In genomic region chr4:89111833-89112563, GRCh38 we compare ENCODE assay signal across 8 cellular contexts. TPM values are rescaled to one million over a fixed set of nuclear protein-coding genes. Genes with fewer than 3 reads are reported as not detected.
DNase-seq lines count a peak whose midpoint lies in the region; ATAC-seq, FAIRE-seq and TF ChIP-seq lines count a peak whose summit lies in the region.

No MANE protein-coding gene starts in this region.

- DNase-seq in Caco-2 (peak; percentile 80 to 83), HTR-8/SVneo (ENCODE audit: insufficient read length, low spot score) (peak; percentile 50), foreskin fibroblast (peak; percentile 89 to 94), trophoblast cell (peak; percentile 90 to 97)
- DNase-seq in activated CD4-positive, alpha-beta memory T cell treated with anti-CD3 and anti-CD28 coated beads, Interleukin-2, amount 10 ng/mL, durations not matched to agents 7 days and 5 days, result no peak
- no peak for DNase-seq in effector CD4-positive, alpha-beta T cell

- peaks cover 1% of the 10 kb centered on the region; the same call in 1 of the 2 replicates for H3K36me3 ChIP-seq in Caco-2 (ENCODE audit: control insufficient read depth, insufficient read depth, low read length)
- H3K36me3 ChIP-seq in trophoblast cell (ENCODE audit: control insufficient read depth in 1 of 2, insufficient read depth in 2 of 2, low read length in 2 of 2), result no peaks in the 10 kb centered on the region

- peak overlapping the region; percentile 98 for H3K4me3 Mint-ChIP-seq in Caco-2 (ENCODE audit: unreplicated experiment)
- H3K4me3 Mint-ChIP-seq in activated CD4-positive, alpha-beta memory T cell treated with anti-CD3 and anti-CD28 coated beads, Interleukin-2, amount 10 ng/mL, durations not matched to agents 7 days and 5 days, result peak overlapping the region; percentile 77

- peak overlapping the region; percentile 77 for H4K91ac ChIP-seq in trophoblast cell (ENCODE audit: low read depth, low read length)

- POLR2A ChIA-PET in Caco-2 (lab: Charles Lee), result no interaction called here
- POLR2A ChIA-PET in activated CD4-positive, alpha-beta memory T cell treated with anti-CD3 and anti-CD28 coated beads, Interleukin-2, amount 10 ng/mL, durations not matched to agents 7 days and 5 days (lab: Charles Lee), result interaction anchor here (0.8 to 0.9 kb wide), 3 partner anchors 171 to 358 kb away, joined by 3 to 4 read pairs (median 3); no protein-coding TSS in a partner anchor

- H2AK5ac ChIP-seq in trophoblast cell (ENCODE audit: low read length), result no peak overlapping the region

- TF ChIP-seq CTCF in Caco-2 (IDR thresholded peaks at IDR 0.05; ENCODE audit: insufficient read depth in 1 of 2, low read depth in 1 of 2, low read length in 1 of 2, severe bottlenecking in 1 of 2, unreplicated experiment in 1 of 2), result no peak
- no peak for TF ChIP-seq CTCF in foreskin fibroblast (IDR thresholded peaks at IDR 0.05; ENCODE audit: low read depth, low read length)

- peaks cover 55% of the 10 kb centered on the region for H3K36me3 Mint-ChIP-seq in Caco-2 (ENCODE audit: insufficient read depth, unreplicated experiment)
- H3K36me3 Mint-ChIP-seq in activated CD4-positive, alpha-beta memory T cell treated with anti-CD3 and anti-CD28 coated beads, Interleukin-2, amount 10 ng/mL, durations not matched to agents 7 days and 5 days (ENCODE audit: low read depth), result peaks cover 18% of the 10 kb centered on the region

- peak overlapping the region; percentile 71 for H3K4ac ChIP-seq in trophoblast cell (ENCODE audit: low read depth, low read length)

- peaks cover 6% of the 10 kb centered on the region for H3K79me1 ChIP-seq in trophoblast cell (ENCODE audit: low read length)

- H3K9me3 ChIP-seq in Caco-2 (no peaks in the 10 kb centered on the region; the same call in 1 of the 2 replicates), trophoblast cell (ENCODE audit: insufficient read depth, low read depth, low read length) (peaks cover 4% of the 10 kb centered on the region)

- CTCF ChIA-PET in Caco-2 (lab: Charles Lee), result no interaction called here
- CTCF ChIA-PET in activated CD4-positive, alpha-beta memory T cell treated with anti-CD3 and anti-CD28 coated beads, Interleukin-2, amount 10 ng/mL, durations not matched to agents 7 days and 5 days (lab: Charles Lee), result interaction anchor here (0.7 kb wide), 1 partner anchor 293 kb away, joined by 3 read pairs; no protein-coding TSS in a partner anchor

- peak overlapping the region; percentile 97 for H3K4me2 ChIP-seq in trophoblast cell (ENCODE audit: low read length)

- H3K4me3 ChIP-seq in Caco-2 (ENCODE audit: low read depth, low read length) (peak overlapping the region; percentile 86), foreskin fibroblast (ENCODE audit: low read depth in 1 of 2, low read length in 2 of 2) (peak overlapping the region; percentile 57 to 66), trophoblast cell (ENCODE audit: low read depth, low read length) (peak overlapping the region; percentile 84)

- H3K27ac ChIP-seq in trophoblast cell (ENCODE audit: low read depth, low read length), result peak overlapping the region; percentile 73

- H3K4me1 ChIP-seq in Caco-2 (peaks cover 20% of the 10 kb centered on the region), trophoblast cell (ENCODE audit: control insufficient read depth in 1 of 2, insufficient read depth in 2 of 2, low read length in 2 of 2) (peaks cover 5 to 9% of the 10 kb centered on the region in 2 experiments)

- H2BK120ac ChIP-seq in trophoblast cell (ENCODE audit: insufficient read depth, low read length, poor library complexity), result peak overlapping the region; percentile 44

- no peaks in the 10 kb centered on the region for H3K27me3 ChIP-seq in Caco-2 (replicated peaks; ENCODE audit: control insufficient read depth, insufficient read depth, low read length)
- no peaks in the 10 kb centered on the region for H3K27me3 ChIP-seq in trophoblast cell (ENCODE audit: insufficient read depth, low read length)

- H4K8ac ChIP-seq in trophoblast cell (ENCODE audit: low read depth, low read length), result peak overlapping the region; percentile 91

- no peak for FAIRE-seq in HTR-8/SVneo (lab: Jason Lieb, UNC)

- no peak overlapping the region for H4K12ac ChIP-seq in trophoblast cell (ENCODE audit: low read depth, low read length)

- H2BK5ac ChIP-seq in trophoblast cell (ENCODE audit: low read depth, low read length, poor library complexity), result peak overlapping the region; percentile 61

- H2AFZ ChIP-seq in trophoblast cell (ENCODE audit: insufficient read depth, low read length, poor library complexity), result peak overlapping the region; percentile 80

- intact Hi-C loops in Caco-2 (cut with micrococcal nuclease; ENCODE audit: unreplicated experiment), result loop anchor here (1.0 to 5.0 kb wide), 5 partner anchors 10 to 87 kb away; partner anchors contain the start of gene FAM13A

- no CpG with 5 or more reads among the region's 15 CpGs for WGBS in trophoblast cell (ENCODE audit: extremely low coverage, insufficient coverage, insufficient read length)

- no peaks in the 10 kb centered on the region for H3K27me3 Mint-ChIP-seq in Caco-2 (ENCODE audit: insufficient read depth, unreplicated experiment)
- peaks cover 24% of the 10 kb centered on the region for H3K27me3 Mint-ChIP-seq in activated CD4-positive, alpha-beta memory T cell treated with anti-CD3 and anti-CD28 coated beads, Interleukin-2, amount 10 ng/mL, durations not matched to agents 7 days and 5 days

- H3K9me3 Mint-ChIP-seq in Caco-2 (ENCODE audit: unreplicated experiment), result no peaks in the 10 kb centered on the region
- peaks cover 4% of the 10 kb centered on the region for H3K9me3 Mint-ChIP-seq in activated CD4-positive, alpha-beta memory T cell treated with anti-CD3 and anti-CD28 coated beads, Interleukin-2, amount 10 ng/mL, durations not matched to agents 7 days and 5 days

- peaks cover 4% of the 10 kb centered on the region for H3K79me2 ChIP-seq in trophoblast cell (ENCODE audit: control insufficient read depth, insufficient read depth, low read length, poor library complexity)

- TSS peak; percentile 72 for BruUV-seq in Caco-2 (replicated peaks; lab: Mats Ljungman, UMichigan)

- H2BK12ac ChIP-seq in trophoblast cell (ENCODE audit: low read length), result no peak overlapping the region

- peaks cover 31% of the 10 kb centered on the region for H3K4me1 Mint-ChIP-seq in Caco-2 (ENCODE audit: low read depth, unreplicated experiment)
- peaks cover 29% of the 10 kb centered on the region for H3K4me1 Mint-ChIP-seq in activated CD4-positive, alpha-beta memory T cell treated with anti-CD3 and anti-CD28 coated beads, Interleukin-2, amount 10 ng/mL, durations not matched to agents 7 days and 5 days

- no peak for ATAC-seq in GM18520 (IDR thresholded peaks at IDR 0.05; ENCODE audit: unreplicated experiment)
- no peak for ATAC-seq in GM19455 (IDR thresholded peaks at IDR 0.05; ENCODE audit: unreplicated experiment)

- H3K23ac ChIP-seq in trophoblast cell (ENCODE audit: low read length), result no peak overlapping the region

- H3K27ac Mint-ChIP-seq in Caco-2 (ENCODE audit: unreplicated experiment), result peak overlapping the region; percentile 96
- no peak overlapping the region for H3K27ac Mint-ChIP-seq in activated CD4-positive, alpha-beta memory T cell treated with anti-CD3 and anti-CD28 coated beads, Interleukin-2, amount 10 ng/mL, durations not matched to agents 7 days and 5 days

- peak overlapping the region; percentile 74 for H3K18ac ChIP-seq in trophoblast cell (ENCODE audit: low read length)

- H3K9ac ChIP-seq in trophoblast cell (ENCODE audit: low read length), result peak overlapping the region; percentile 88

- H3K14ac ChIP-seq in trophoblast cell (ENCODE audit: low read length), result peak overlapping the region; percentile 57

RNA-seq across cellular contexts. Expression of gene TIGD2, which starts 0.7 kb away (rescaled TPM):
- 25.4 and 26.1 TPM in 2 replicates for total RNA-seq in Caco-2 (2022)
- 1 to 10 TPM; 3.9 to 4.7 TPM for total RNA-seq in activated CD4-positive, alpha-beta memory T cell treated with anti-CD3 and anti-CD28 coated beads, Interleukin-2, amount 10 ng/mL, durations not matched to agents 7 days and 5 days
- 7.8 and 8.0 TPM in 2 replicates for polyA plus RNA-seq in trophoblast cell (2013)

RNA-seq across cellular contexts. Expression of gene FAM13A, which starts 55.0 kb away (rescaled TPM):
- 10.3 and 11.0 TPM in 2 replicates for total RNA-seq in Caco-2 (2022)
- 10 to 100 TPM in 1 of 2 experiments, 1 to 10 TPM in 1; 9.5 to 10.1 TPM for total RNA-seq in activated CD4-positive, alpha-beta memory T cell treated with anti-CD3 and anti-CD28 coated beads, Interleukin-2, amount 10 ng/mL, durations not matched to agents 7 days and 5 days
- polyA plus RNA-seq in trophoblast cell (2013), result 9.6 and 9.7 TPM in 2 replicates

Comparison
In these comparisons a context has a peak if more than half of its experiments do, and no peak if none do; other contexts are left out.
1. DNase-seq: peak in Caco-2 (2 of 2), HTR-8/SVneo (single experiment), foreskin fibroblast (2 of 2) and trophoblast cell (2 of 2); none in activated CD4-positive, alpha-beta memory T cell treated with anti-CD3 and anti-CD28 coated beads, Interleukin-2, amount 10 ng/mL, durations not matched to agents 7 days and 5 days (single experiment) and effector CD4-positive, alpha-beta T cell (single experiment).
2. Peak in every context shown above with its lines, with median percentiles within 50 percentile points of each other: H3K4me3 ChIP-seq.